In genomic region chr4:10460313-10461047, GRCh38 we compare ENCODE assay signal across 9 cellular contexts. TPM values are rescaled to one million over a fixed set of nuclear protein-coding genes. Genes with fewer than 3 reads are reported as not detected.
DNase-seq lines count a peak whose midpoint lies in the region; ATAC-seq and TF ChIP-seq lines count a peak whose summit lies in the region.
"Had no signal": no experiment of that assay in that cellular context is flagged by ENCODE, and none has a peak within 500 bp of the region (broad histone marks: within the 10 kb centered on the region; RNA-seq: fewer than 3 reads in every experiment).

No MANE protein-coding gene starts in this region.

- H3K4me2 ChIP-seq in GM23338 (peak overlapping the region; percentile 96), mesenchymal stem cell (ENCODE audit: low read length, poor library complexity, severe bottlenecking) (no peak overlapping the region)

- H3K27ac ChIP-seq in AG04450 (ENCODE audit: low read depth, low read length) (no peak overlapping the region), GM23338 (ENCODE audit: low read depth) (no peak overlapping the region), mesenchymal stem cell (ENCODE audit: low read length, poor library complexity, severe bottlenecking) (no peak overlapping the region), aorta (ENCODE audit: low read depth in 1 of 2, low read length in 2 of 2) (no peak overlapping the region)

- H2BK5ac ChIP-seq in mesenchymal stem cell (ENCODE audit: low read depth, low read length, poor library complexity, severe bottlenecking): no peak overlapping the region

- H3K14ac ChIP-seq in mesenchymal stem cell (ENCODE audit: low read length in 2 of 2): no peak overlapping the region

- peaks cover 23% of the 10 kb centered on the region for H3K4me1 Mint-ChIP-seq in GM23338
- H3K4me1 Mint-ChIP-seq in activated naive CD4-positive, alpha-beta T cell treated with anti-CD3 and anti-CD28 coated beads for 36 hours (ENCODE audit: low read depth): peaks cover 31% of the 10 kb centered on the region

- H2AFZ ChIP-seq in GM23338 (peak overlapping the region; percentile 69; the same call in 1 of the 2 replicates), mesenchymal stem cell (ENCODE audit: low read depth, low read length) (no peak overlapping the region)

- H4K20me1 ChIP-seq in GM23338 (replicated peaks; ENCODE audit: insufficient read depth): peaks cover 17% of the 10 kb centered on the region

- H3K9ac ChIP-seq in mesenchymal stem cell (ENCODE audit: low read length): no peak overlapping the region

- intact Hi-C loops in activated naive CD4-positive, alpha-beta T cell treated with anti-CD3 and anti-CD28 coated beads for 36 hours (cut with micrococcal nuclease): loop anchor here (1.0 to 10.0 kb wide), 4 partner anchors 78 to 636 kb away; no protein-coding TSS in a partner anchor
- intact Hi-C loops in aorta (cut with DNase I): no loop called here
- intact Hi-C loops in Right ventricle myocardium inferior (cut with DNase I): no loop called here

- no peaks in the 10 kb centered on the region for H3K9me2 ChIP-seq in GM23338 (ENCODE audit: insufficient read depth)

- 93% methylated on average over 11 of the region's 11 CpGs for WGBS in mesenchymal stem cell
- WGBS in aorta, 2 donors: 82 to 85% methylated on average over 11 of the region's 11 CpGs

- H3K18ac ChIP-seq in mesenchymal stem cell (ENCODE audit: low read depth in 1 of 2, low read length in 2 of 2): no peak overlapping the region

- no peak overlapping the region for H3K4me3 Mint-ChIP-seq in GM23338
- H3K4me3 Mint-ChIP-seq in activated naive CD4-positive, alpha-beta T cell treated with anti-CD3 and anti-CD28 coated beads for 36 hours: peak overlapping the region; percentile 76

- no peak overlapping the region for H2AK5ac ChIP-seq in mesenchymal stem cell (ENCODE audit: low read length, severe bottlenecking)

- ATAC-seq in GM23338 (no peak), aorta (ENCODE audit: low FRiP score) (no peak), Right ventricle myocardium inferior (no peak), GM18873 (IDR thresholded peaks at IDR 0.05; ENCODE audit: low FRiP score, unreplicated experiment) (no peak)

- H3K9me3 ChIP-seq in AG04450 (ENCODE audit: control insufficient read depth, insufficient read depth, low read length): peaks cover 20% of the 10 kb centered on the region
- no peaks in the 10 kb centered on the region for H3K9me3 ChIP-seq in mesenchymal stem cell (ENCODE audit: control insufficient read depth, low read length)
- H3K9me3 ChIP-seq in aorta (ENCODE audit: control insufficient read depth, low read length): no peaks in the 10 kb centered on the region

- no peaks in the 10 kb centered on the region for H3K36me3 ChIP-seq in GM23338 (ENCODE audit: insufficient read depth)
- no peaks in the 10 kb centered on the region for H3K36me3 ChIP-seq in mesenchymal stem cell (ENCODE audit: control insufficient read depth in 1 of 2, insufficient read depth in 2 of 2, low read depth in 1 of 2, low read length in 2 of 2)
- no peaks in the 10 kb centered on the region for H3K36me3 ChIP-seq in aorta (ENCODE audit: control insufficient read depth in 1 of 2, insufficient read depth in 2 of 2, low read length in 1 of 2)

- H3K27ac Mint-ChIP-seq in GM23338: no peak overlapping the region
- H3K27ac Mint-ChIP-seq in activated naive CD4-positive, alpha-beta T cell treated with anti-CD3 and anti-CD28 coated beads for 36 hours: no peak overlapping the region

- H3K79me1 ChIP-seq in mesenchymal stem cell (replicated peaks; ENCODE audit: low read length, poor library complexity, severe bottlenecking): peaks cover 4% of the 10 kb centered on the region

- CTCF ChIA-PET in AG04450 (lab: Charles Lee): interaction anchor here (0.5 to 4.1 kb wide), 25 partner anchors 9 to 571 kb away, joined by 3 to 29 read pairs (median 4); no protein-coding TSS in a partner anchor
- CTCF ChIA-PET in activated naive CD4-positive, alpha-beta T cell treated with anti-CD3 and anti-CD28 coated beads for 36 hours (lab: Charles Lee): interaction anchor here (0.8 to 2.0 kb wide), 17 partner anchors 18 to 365 kb away, joined by 3 to 19 read pairs (median 5); no protein-coding TSS in a partner anchor

- H4K8ac ChIP-seq in mesenchymal stem cell (ENCODE audit: low read length): peak overlapping the region; percentile 97

- H3F3A ChIP-seq in GM23338 (replicated peaks; ENCODE audit: low read depth): no peaks in the 10 kb centered on the region

- no peak overlapping the region for H2BK12ac ChIP-seq in mesenchymal stem cell (ENCODE audit: low read length in 2 of 2)

- TF ChIP-seq CTCF in AG04450 (IDR thresholded peaks at IDR 0.05; ENCODE audit: low read depth, low read length) (no peak), GM23338 (conservative IDR thresholded peaks at IDR 0.05; ENCODE audit: low read depth in 2 of 2) (no peak)

- H3K27me3 ChIP-seq in AG04450 (ENCODE audit: control insufficient read depth, insufficient read depth, low read length) (peaks cover 13% of the 10 kb centered on the region), GM23338 (ENCODE audit: insufficient read depth) (peaks cover 92% of the 10 kb centered on the region), mesenchymal stem cell (ENCODE audit: control insufficient read depth in 1 of 2, insufficient read depth in 1 of 2, low read length in 2 of 2) (peaks cover 18 to 32% of the 10 kb centered on the region in 2 experiments), aorta (ENCODE audit: control insufficient read depth in 1 of 2, insufficient read depth in 2 of 2, low read length in 1 of 2) (no peaks in the 10 kb centered on the region)

- H3K23ac ChIP-seq in mesenchymal stem cell (ENCODE audit: low read length in 2 of 2): no peak overlapping the region

- no peaks in the 10 kb centered on the region; the same call in 2 of the 3 replicates for H3K36me3 Mint-ChIP-seq in GM23338 (ENCODE audit: low read depth)
- H3K36me3 Mint-ChIP-seq in activated naive CD4-positive, alpha-beta T cell treated with anti-CD3 and anti-CD28 coated beads for 36 hours (ENCODE audit: low read depth): no peaks in the 10 kb centered on the region

- POLR2A ChIA-PET in AG04450 (lab: Yijun Ruan, JAX): interaction anchor here (1.4 kb wide), 1 partner anchor 343 kb away, joined by 5 read pairs; the partner anchor contains the start of gene WDR1

- DNase-seq in AG04450 (ENCODE audit: low read depth, low spot score) (no peak), GM23338 (ENCODE audit: low spot score) (no peak), mesenchymal stem cell (no peak), aorta (no peak), Right ventricle myocardium inferior (ENCODE audit: missing footprints) (no peak), GDM1 (lab: John Stamatoyannopoulos, UW) (no peak)
- peak; percentile 65 for DNase-seq in activated naive CD4-positive, alpha-beta T cell treated with anti-CD3 and anti-CD28 coated beads for 36 hours
- DNase-seq: NCI-H1436 had no signal

- no peak overlapping the region for H2BK15ac ChIP-seq in mesenchymal stem cell (ENCODE audit: low read depth, poor library complexity, severe bottlenecking)

- no peaks in the 10 kb centered on the region; the same call in 2 of the 3 replicates for H3K9me3 Mint-ChIP-seq in GM23338
- no peaks in the 10 kb centered on the region for H3K9me3 Mint-ChIP-seq in activated naive CD4-positive, alpha-beta T cell treated with anti-CD3 and anti-CD28 coated beads for 36 hours

- no peaks in the 10 kb centered on the region for H3K79me2 ChIP-seq in GM23338 (replicated peaks; ENCODE audit: insufficient read depth)

- H3K4me1 ChIP-seq in GM23338 (ENCODE audit: insufficient read depth) (peaks cover 17% of the 10 kb centered on the region), mesenchymal stem cell (ENCODE audit: control insufficient read depth, insufficient read depth, low read depth, low read length) (peaks cover 16% of the 10 kb centered on the region), aorta (ENCODE audit: control insufficient read depth in 1 of 2, insufficient read depth in 2 of 2, low read length in 2 of 2) (no peaks in the 10 kb centered on the region)

- no peak overlapping the region for H2BK120ac ChIP-seq in mesenchymal stem cell (ENCODE audit: low read depth, low read length)

- H3K4me3 ChIP-seq in AG04450 (ENCODE audit: low read depth, low read length) (peak overlapping the region; percentile 46), GM23338 (peak overlapping the region; percentile 81), mesenchymal stem cell (ENCODE audit: insufficient read depth in 1 of 2, low read depth in 1 of 2, low read length in 2 of 2) (no peak overlapping the region), aorta (ENCODE audit: low read length in 2 of 2) (no peak overlapping the region)

- H3K4ac ChIP-seq in mesenchymal stem cell (ENCODE audit: low read depth in 1 of 2, low read length in 2 of 2): no peak overlapping the region

- H4K91ac ChIP-seq in mesenchymal stem cell (ENCODE audit: low read length): no peak overlapping the region

- peaks cover 77% of the 10 kb centered on the region for H3K27me3 Mint-ChIP-seq in GM23338 (ENCODE audit: insufficient read depth, low read depth, poor library complexity)
- H3K27me3 Mint-ChIP-seq in activated naive CD4-positive, alpha-beta T cell treated with anti-CD3 and anti-CD28 coated beads for 36 hours (ENCODE audit: low read depth): peaks cover 32% of the 10 kb centered on the region

TF ChIP-seq in GM23338, 12 proteins besides CTCF, POLR2A, EP300 and RAD21 (continues in another document):
- no peak for TF ChIP-seq EZH2 (IDR thresholded peaks at IDR 0.05; ENCODE audit: low read depth, unreplicated experiment)

RNA-seq across cellular contexts. Expression of gene ZNF518B, which starts 3.3 kb away (rescaled TPM):
- polyA plus RNA-seq in AG04450 (2011; rRNA removed) (16.8 and 22.9 TPM in 2 replicates), GM23338 (2016; fragmentation: Nextera tagmentation; extraction: Ambion mirVana) (2.9 and 3.1 TPM in 2 replicates), aorta (1 to 10 TPM; 4.8 to 5.0 TPM)
- polyA minus RNA-seq in AG04450 (2011; rRNA and poly(A)+ RNA removed): 46.3 and 61.5 TPM in 2 replicates
- total RNA-seq in GM23338 (2014; rRNA removed; shearing (Covaris generic)): 9.5 and 10.8 TPM in 2 replicates
- total RNA-seq in activated naive CD4-positive, alpha-beta T cell treated with anti-CD3 and anti-CD28 coated beads for 36 hours: 10 to 100 TPM; 10.7 to 11.2 TPM
- polyA plus RNA-seq in mesenchymal stem cell (2013, experiment 1 of 2): 12.1 TPM
- polyA plus RNA-seq in mesenchymal stem cell (2013, experiment 2 of 2): 11.5 TPM
- total RNA-seq in aorta (10 to 100 TPM; 16.8 to 20.2 TPM), Right ventricle myocardium inferior (22.8 TPM)

Comparison
In these comparisons a context has a peak if more than half of its experiments do, and no peak if none do; other contexts are left out.
1. H3K4me3 ChIP-seq: peak in AG04450 (single experiment) and GM23338 (single experiment); none in mesenchymal stem cell (0 of 2) and aorta (0 of 2).